In the genomic region with DNA sequence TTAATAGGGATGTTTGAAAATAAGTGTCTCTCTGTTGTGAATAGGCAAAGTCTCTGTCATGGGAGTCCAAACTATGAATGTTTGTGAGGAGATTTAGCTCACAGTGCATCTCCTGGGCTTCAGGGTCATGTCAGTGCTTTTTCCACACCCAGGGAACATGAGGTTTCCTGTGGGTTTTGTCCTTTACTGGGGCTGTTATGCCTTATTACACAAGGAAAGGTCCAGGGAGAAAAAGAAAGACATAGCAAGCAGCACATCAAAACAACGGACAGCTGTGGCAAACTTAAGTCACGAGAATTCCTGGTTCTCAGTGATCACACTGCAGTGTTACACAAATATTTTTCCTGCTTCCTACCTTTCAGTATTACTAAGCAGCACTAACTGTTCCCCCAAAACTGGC, we compare ENCODE assay signal across 28 cellular contexts.
"Had no signal": no experiment of that assay in that cellular context is flagged by ENCODE, and none has a peak within 500 bp of the region (broad histone marks: within the 10 kb centered on the region; RNA-seq: fewer than 3 reads in every experiment).

No MANE protein-coding gene starts in this region.

- ATAC-seq: activated naive CD4-positive, alpha-beta T cell treated with anti-CD3 and anti-CD28 coated beads, Interleukin-2, amount 50 U/mL, for 72 hours; activated T-cell treated with anti-CD3 and anti-CD28 coated beads, Interleukin-2, amount 50 U/mL, for 72 hours; foreskin keratinocyte; gastroesophageal sphincter; WTC11 had no signal

- H3K36me3 ChIP-seq: brain microvascular endothelial cell, esophagus muscularis mucosa, gastroesophageal sphincter had no signal

- H3K9me3 ChIP-seq: esophagus muscularis mucosa, gastroesophageal sphincter had no signal

- H3K27me3 ChIP-seq: brain microvascular endothelial cell, esophagus muscularis mucosa, foreskin keratinocyte, gastroesophageal sphincter had no signal

- H3K4me1 ChIP-seq: esophagus muscularis mucosa, foreskin keratinocyte, gastroesophageal sphincter had no signal

- DNase-seq: activated CD4-positive, alpha-beta memory T cell treated with anti-CD3 and anti-CD28 coated beads, Interleukin-2, amount 10 ng/mL, durations not matched to agents 7 days and 5 days; activated CD4-positive, alpha-beta T cell treated with anti-CD3 and anti-CD28 coated beads for 1 hour; activated CD4-positive, alpha-beta T cell treated with anti-CD3 and anti-CD28 coated beads for 4 hours; activated CD4-positive, alpha-beta T cell treated with anti-CD3 and anti-CD28 coated beads, Interleukin-2, amount 10 ng/mL, durations not matched to agents 7 days and 5 days; activated CD4-positive, alpha-beta T cell treated with anti-CD3 and anti-CD28 coated beads, Interleukin-2, amount 50 U/mL, for 4 hours; activated CD8-positive, alpha-beta memory T cell treated with anti-CD3 and anti-CD28 coated beads, Interleukin-2, amount 50 U/mL, for 48 hours; activated gamma-delta T cell; activated naive CD4-positive, alpha-beta T cell; activated naive CD4-positive, alpha-beta T cell treated with anti-CD3 and anti-CD28 coated beads, Interleukin-2, amount 10 ng/mL, durations not matched to agents 7 days and 5 days; activated naive CD8-positive, alpha-beta T cell treated with anti-CD3 and anti-CD28 coated beads, Interleukin-2, amount 10 ng/mL, durations not matched to agents 7 days and 5 days; activated T-cell treated with anti-CD3 and anti-CD28 coated beads for 4 hours; activated T-cell treated with anti-CD3 and anti-CD28 coated beads, Interleukin-2, amount 50 U/mL, for 24 hours; activated T-cell treated with anti-CD3 and anti-CD28 coated beads, Interleukin-2, amount 50 U/mL, for 72 hours; amniotic stem cell; anterior cingulate cortex; brain microvascular endothelial cell; dorsolateral prefrontal cortex; effector memory CD4-positive, alpha-beta T cell; endodermal cell; erythroblast; foreskin keratinocyte; T-helper 2 cell had no signal

- H3K27ac ChIP-seq: brain microvascular endothelial cell, dorsolateral prefrontal cortex, esophagus muscularis mucosa, foreskin keratinocyte, gastroesophageal sphincter, VCaP had no signal

- H3K4me3 ChIP-seq: coronary artery, dorsolateral prefrontal cortex, esophagus muscularis mucosa, gastroesophageal sphincter had no signal
